ENCODE assay signal across 29 cellular contexts in the genomic region with DNA sequence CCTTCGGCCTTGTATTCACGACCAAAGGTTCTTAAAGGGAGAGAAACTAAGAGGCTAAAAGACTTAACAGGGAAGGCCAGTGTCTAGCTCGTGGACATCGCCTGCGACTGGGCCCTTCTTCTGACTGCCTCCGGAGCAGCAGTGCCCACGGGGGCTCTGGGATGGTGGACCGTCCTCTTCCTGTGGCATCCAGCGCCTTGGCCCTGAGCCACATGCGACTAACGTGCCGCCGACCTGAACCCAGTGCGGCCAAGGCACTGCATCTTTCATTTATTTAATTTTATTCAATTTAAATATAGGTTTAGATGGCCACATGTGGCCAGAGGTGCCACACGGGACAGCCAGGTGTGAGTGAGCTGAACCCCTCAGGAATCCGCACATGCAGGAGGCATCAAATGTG.
"Had no signal": no experiment of that assay in that cellular context is flagged by ENCODE, and none has a peak within 500 bp of the region (broad histone marks: within the 10 kb centered on the region; RNA-seq: fewer than 3 reads in every experiment).

No MANE protein-coding gene starts in this region.

- H3K27ac ChIP-seq: ovary, parathyroid adenoma, psoas muscle, right lobe of liver, sigmoid colon, suprapubic skin, testis, tibial artery, transverse colon, upper lobe of right lung, uterus had no signal

- ATAC-seq: naive thymus-derived CD8-positive, alpha-beta T cell; natural killer cell treated with Interleukin-12 subunit alpha and Interleukin-12 subunit beta and Interleukin-15 and Interleukin-18, amount 100 ng/mL, for 72 hours; psoas muscle; right cardiac atrium; right lobe of liver; stimulated activated effector memory CD8-positive, alpha-beta T cell treated with anti-CD3 and anti-CD28 coated beads, Interleukin-12 subunit alpha, Interleukin-12 subunit beta, amount 100 ng/mL, for 72 hours; stimulated activated naive B cell treated with anti-CD40 and anti-IgM and Interleukin-4, amounts not matched to agents 10 μg/mL and 1 μg/mL and 100 μg/mL, for 72 hours; upper lobe of right lung had no signal

- H3K36me3 ChIP-seq: ovary, right lobe of liver, sigmoid colon, suprapubic skin, tibial artery, transverse colon, upper lobe of right lung, uterus had no signal

- H3K27me3 ChIP-seq: ovary, right lobe of liver, sigmoid colon, suprapubic skin, testis, tibial artery, transverse colon, upper lobe of right lung, uterus had no signal

- H3K9me3 Mint-ChIP-seq: natural killer cell treated with Interleukin-12 subunit alpha and Interleukin-12 subunit beta and Interleukin-15 and Interleukin-18, amount 100 ng/mL, for 72 hours; neural crest cell; stimulated activated effector memory CD8-positive, alpha-beta T cell treated with anti-CD3 and anti-CD28 coated beads, Interleukin-12 subunit alpha, Interleukin-12 subunit beta, amount 100 ng/mL, for 72 hours; stimulated activated naive CD8-positive, alpha-beta T cell treated with anti-CD3 and anti-CD28 coated beads, Interleukin-15, Interleukin-2, amounts not matched to agents 100 ng/mL and 50 ng/mL, for 24 hours had no signal

- H3K4me1 Mint-ChIP-seq: naive B cell; naive thymus-derived CD8-positive, alpha-beta T cell; nephron progenitor cell; stimulated activated effector memory CD8-positive, alpha-beta T cell treated with anti-CD3 and anti-CD28 coated beads, Interleukin-12 subunit alpha, Interleukin-12 subunit beta, amount 100 ng/mL, for 72 hours; stimulated activated naive B cell treated with anti-CD40 and anti-IgM and Interleukin-4, amounts not matched to agents 10 μg/mL and 1 μg/mL and 100 μg/mL, for 72 hours had no signal

- H3K27ac Mint-ChIP-seq: naive B cell; naive thymus-derived CD8-positive, alpha-beta T cell; natural killer cell treated with Interleukin-12 subunit alpha and Interleukin-12 subunit beta and Interleukin-15 and Interleukin-18, amount 100 ng/mL, for 72 hours; nephron progenitor cell; progenitor cell of endocrine pancreas; stimulated activated effector memory CD8-positive, alpha-beta T cell treated with anti-CD3 and anti-CD28 coated beads, Interleukin-12 subunit alpha, Interleukin-12 subunit beta, amount 100 ng/mL, for 72 hours; stimulated activated naive B cell treated with anti-CD40 and anti-IgM and Interleukin-4, amounts not matched to agents 10 μg/mL and 1 μg/mL and 100 μg/mL, for 72 hours; stimulated activated naive CD8-positive, alpha-beta T cell treated with anti-CD3 and anti-CD28 coated beads, Interleukin-15, Interleukin-2, amounts not matched to agents 100 ng/mL and 50 ng/mL, for 24 hours; type B pancreatic cell had no signal

- DNase-seq: naive B cell; naive thymus-derived CD8-positive, alpha-beta T cell; nephron progenitor cell; occipital lobe; ovary; psoas muscle; right cardiac atrium; right lobe of liver; sigmoid colon; small intestine; stimulated activated CD4-positive, alpha-beta T cell treated with anti-CD3 and anti-CD28 coated beads, Interleukin-12 subunit alpha, Interleukin-12 subunit beta, amount 100 ng/mL, for 4 hours; stimulated activated CD4-positive, alpha-beta T cell treated with anti-CD3 and anti-CD28 coated beads, Interleukin-1b, Interleukin-23, amount 100 ng/mL, for 48 hours; stimulated activated CD4-positive, alpha-beta T cell treated with anti-CD3 and anti-CD28 coated beads, Interleukin-4, amount 100 ng/mL, for 1 hour; stimulated activated naive B cell treated with anti-CD40 and anti-IgM and Interleukin-4, amounts not matched to agents 10 μg/mL and 1 μg/mL and 100 μg/mL, for 72 hours; stimulated activated naive CD4-positive, alpha-beta T cell treated with Interleukin-2 at 50 U/mL for 16 hours; substantia nigra; testis; tibial artery; transverse colon; upper lobe of right lung; uterus had no signal

- H3K36me3 Mint-ChIP-seq: naive B cell; naive thymus-derived CD8-positive, alpha-beta T cell; natural killer cell treated with Interleukin-12 subunit alpha and Interleukin-12 subunit beta and Interleukin-15 and Interleukin-18, amount 100 ng/mL, for 72 hours; stimulated activated effector memory CD8-positive, alpha-beta T cell treated with anti-CD3 and anti-CD28 coated beads, Interleukin-12 subunit alpha, Interleukin-12 subunit beta, amount 100 ng/mL, for 72 hours; stimulated activated naive B cell treated with anti-CD40 and anti-IgM and Interleukin-4, amounts not matched to agents 10 μg/mL and 1 μg/mL and 100 μg/mL, for 72 hours; type B pancreatic cell had no signal

- H3K9me3 ChIP-seq: ovary, psoas muscle, right lobe of liver, testis, transverse colon, upper lobe of right lung, uterus had no signal

- H3K27me3 Mint-ChIP-seq: naive B cell; natural killer cell treated with Interleukin-12 subunit alpha and Interleukin-12 subunit beta and Interleukin-15 and Interleukin-18, amount 100 ng/mL, for 72 hours; progenitor cell of endocrine pancreas; stimulated activated naive B cell treated with anti-CD40 and anti-IgM and Interleukin-4, amounts not matched to agents 10 μg/mL and 1 μg/mL and 100 μg/mL, for 72 hours; stimulated activated naive CD8-positive, alpha-beta T cell treated with anti-CD3 and anti-CD28 coated beads, Interleukin-15, Interleukin-2, amounts not matched to agents 100 ng/mL and 50 ng/mL, for 24 hours; type B pancreatic cell had no signal

- H3K9ac ChIP-seq: parathyroid adenoma had no signal

- H3K4me1 ChIP-seq: parathyroid adenoma, psoas muscle, right lobe of liver, sigmoid colon, suprapubic skin, testis, tibial artery, transverse colon, upper lobe of right lung, uterus had no signal

- H3K4me3 ChIP-seq: ovary, psoas muscle, right lobe of liver, sigmoid colon, suprapubic skin, testis, tibial artery, transverse colon, upper lobe of right lung, uterus had no signal

- H3K4me3 Mint-ChIP-seq: naive B cell; naive thymus-derived CD8-positive, alpha-beta T cell; natural killer cell treated with Interleukin-12 subunit alpha and Interleukin-12 subunit beta and Interleukin-15 and Interleukin-18, amount 100 ng/mL, for 72 hours; nephron progenitor cell; neural crest cell; stimulated activated effector memory CD8-positive, alpha-beta T cell treated with anti-CD3 and anti-CD28 coated beads, Interleukin-12 subunit alpha, Interleukin-12 subunit beta, amount 100 ng/mL, for 72 hours; stimulated activated naive B cell treated with anti-CD40 and anti-IgM and Interleukin-4, amounts not matched to agents 10 μg/mL and 1 μg/mL and 100 μg/mL, for 72 hours; stimulated activated naive CD8-positive, alpha-beta T cell treated with anti-CD3 and anti-CD28 coated beads, Interleukin-15, Interleukin-2, amounts not matched to agents 100 ng/mL and 50 ng/mL, for 24 hours; type B pancreatic cell had no signal
